8 cellular contexts compared by ENCODE assay signal in genomic region chr16:57810197-57811024, GRCh38. TPM values are rescaled to one million over a fixed set of nuclear protein-coding genes. Genes with fewer than 3 reads are reported as not detected.
DNase-seq lines count a peak whose midpoint lies in the region; ATAC-seq, FAIRE-seq and TF ChIP-seq lines count a peak whose summit lies in the region.

No MANE protein-coding gene starts in this region.

- peak; percentile 95 for DNase-seq in CD14-positive monocyte (ENCODE audit: low spot score)
- DNase-seq in RCC 7860 (ENCODE audit: low spot score) = peak; percentile 88
- peak; percentile 73 for DNase-seq in activated T-helper 9 cell treated with anti-CD3 and anti-CD28 coated beads, Interleukin-2, amount 50 U/mL, for 16 hours (ENCODE audit: low read depth)
- peak; percentile 79 for DNase-seq in left ventricle myocardium superior
- DNase-seq in smooth muscle cell (lab: John Stamatoyannopoulos, UW; ENCODE audit: unreplicated experiment) = peak; percentile 34
- no peak for DNase-seq in cerebellar cortex (ENCODE audit: low spot score)

- peak overlapping the region; percentile 75 for H3K27ac ChIP-seq in smooth muscle cell (ENCODE audit: low read depth)

- intact Hi-C loops in CD14-positive monocyte (cut with micrococcal nuclease) (loop anchor here in 1 of 2 donors (2.0 kb wide), 1 partner anchor 84 kb away; no protein-coding TSS in a partner anchor), left ventricle myocardium superior (cut with micrococcal nuclease) (no loop called here)

- no peaks in the 10 kb centered on the region for H3K79me2 ChIP-seq in smooth muscle cell (ENCODE audit: low read depth)

- no peaks in the 10 kb centered on the region for H3K9me3 ChIP-seq in smooth muscle cell (replicated peaks; ENCODE audit: low read depth)

- no peak overlapping the region for H2AFZ ChIP-seq in smooth muscle cell (ENCODE audit: low read depth)

- H3K4me2 ChIP-seq in smooth muscle cell = peak overlapping the region; percentile 57

- H3K9ac ChIP-seq in smooth muscle cell (ENCODE audit: low read depth) = peak overlapping the region; percentile 41

- peaks cover 32% of the 10 kb centered on the region for H3K4me1 Mint-ChIP-seq in CD14-positive monocyte

- H3K27me3 ChIP-seq in smooth muscle cell (ENCODE audit: low read depth) = no peaks in the 10 kb centered on the region

- H3K4me3 Mint-ChIP-seq in CD14-positive monocyte = peak overlapping the region in 1 of 2 donors; percentile 76

- TF ChIP-seq CTCF in CD14-positive monocyte (IDR thresholded peaks at IDR 0.05) (no peak), smooth muscle cell (IDR thresholded peaks at IDR 0.05; ENCODE audit: borderline replicate concordance, insufficient read depth, poor library complexity, severe bottlenecking) (no peak)

- no peaks in the 10 kb centered on the region for H4K20me1 ChIP-seq in smooth muscle cell (ENCODE audit: low read depth)

- peaks cover 0 to 2% (median 0%) of the 10 kb centered on the region in 7 donors for H3K9me3 Mint-ChIP-seq in CD14-positive monocyte

- H3K36me3 Mint-ChIP-seq in CD14-positive monocyte = no peaks in the 10 kb centered on the region

- peaks cover 19 to 38% (median 33%) of the 10 kb centered on the region in 3 donors for H3K27me3 Mint-ChIP-seq in CD14-positive monocyte (ENCODE audit: low read depth in 3 of 3)

- peak overlapping the region; percentile 83 to 93 (median 87) for H3K27ac Mint-ChIP-seq in CD14-positive monocyte

- peaks cover 13% of the 10 kb centered on the region for H3F3A ChIP-seq in smooth muscle cell (ENCODE audit: low read depth)

- H3K4me3 ChIP-seq in smooth muscle cell = no peak overlapping the region

- peak; percentile 68 for TF ChIP-seq POLR2A in GM19099 (IDR thresholded peaks at IDR 0.05; ENCODE audit: extremely low read depth, insufficient read length, low read depth)

- FAIRE-seq in RCC 7860 (lab: Jason Lieb, UNC) = peak; percentile 80

- ATAC-seq in HG03196 (IDR thresholded peaks at IDR 0.05; ENCODE audit: unreplicated experiment) = peak; percentile 94
- ATAC-seq in left ventricle myocardium superior = peak; percentile 76

- WGBS in smooth muscle cell (ENCODE audit: low lambda C conversion rate) = 24% methylated on average over 14 of the region's 14 CpGs

- H3K36me3 ChIP-seq in smooth muscle cell (ENCODE audit: low read depth) = no peaks in the 10 kb centered on the region

- peaks cover 5% of the 10 kb centered on the region for H3K4me1 ChIP-seq in smooth muscle cell (ENCODE audit: low read depth)

RNA-seq across cellular contexts. Expression of gene KIFC3, which starts 8.1 kb away (rescaled TPM):
- polyA plus RNA-seq in CD14-positive monocyte (under 1 TPM in 1 of 2 donors, not detected in 1; 0.24 TPM), smooth muscle cell (50.2 and 51.6 TPM in 2 replicates)
- total RNA-seq in left ventricle myocardium superior (52.6 TPM), smooth muscle cell (28.0 and 30.6 TPM in 2 replicates)
